Comparison of ENCODE assay signal across 23 cellular contexts in the genomic region with DNA sequence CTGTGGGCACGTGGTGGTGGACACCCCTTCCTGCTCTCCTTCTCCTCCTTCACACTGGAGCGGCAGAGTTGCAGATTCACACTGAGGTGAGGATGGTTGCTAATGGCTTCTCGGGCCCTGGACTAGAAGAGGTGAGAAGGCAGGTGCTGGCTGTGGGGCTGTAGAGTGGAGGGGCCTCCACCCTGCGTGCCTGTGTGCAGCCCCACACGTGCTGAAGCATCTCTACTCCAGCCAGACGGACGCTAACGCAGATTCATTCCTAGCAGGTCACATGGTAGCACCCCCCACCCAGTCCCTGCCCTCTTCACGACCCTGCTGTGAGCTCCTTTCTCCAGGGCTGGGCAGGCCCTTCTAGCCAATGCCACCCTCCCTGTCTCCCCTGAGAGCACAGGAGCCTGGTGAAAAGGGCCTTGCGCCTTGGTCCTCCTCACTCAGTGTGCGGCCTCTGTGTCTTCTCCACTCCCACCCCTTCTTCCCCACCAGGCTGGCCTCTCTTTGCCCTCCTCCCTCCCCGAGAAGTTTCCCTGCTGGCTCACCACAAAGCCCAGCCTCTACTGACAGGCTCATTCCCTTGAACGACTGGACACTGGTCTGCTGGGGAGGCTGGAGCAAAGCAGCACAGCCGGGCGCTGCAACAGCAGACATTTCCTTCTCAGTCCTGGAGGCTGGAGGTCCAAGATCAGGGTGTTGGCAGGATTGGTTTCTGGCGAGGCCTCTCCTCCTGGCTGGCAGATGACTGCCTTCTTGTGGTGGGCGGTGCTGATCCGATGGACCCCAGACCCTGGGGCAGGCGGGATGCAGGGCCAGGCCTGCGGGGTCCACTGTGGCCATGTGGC. TPM values are rescaled to one million over a fixed set of nuclear protein-coding genes. Genes with fewer than 3 reads are reported as not detected.
DNase-seq lines count a peak whose midpoint lies in the region; ATAC-seq and TF ChIP-seq lines count a peak whose summit lies in the region.
"Had no signal": no experiment of that assay in that cellular context is flagged by ENCODE, and none has a peak within 500 bp of the region (broad histone marks: within the 10 kb centered on the region; RNA-seq: fewer than 3 reads in every experiment).

No MANE protein-coding gene starts in this region.

- H3K4me3 ChIP-seq in OCI-LY3 (ENCODE audit: low read length) (no peak overlapping the region), dorsolateral prefrontal cortex (peak overlapping the region in 1 of 59 donors; percentile 2), transverse colon (no peak overlapping the region), trophoblast cell (ENCODE audit: low read depth, low read length) (no peak overlapping the region)
- H3K4me3 ChIP-seq: K562 had no signal

- no peak overlapping the region for H2AK5ac ChIP-seq in trophoblast cell (ENCODE audit: low read length)

- H3K36me3 ChIP-seq in OCI-LY3 (replicated peaks; ENCODE audit: low read depth, low read length) (peaks cover 17% of the 10 kb centered on the region), transverse colon (no peaks in the 10 kb centered on the region), trophoblast cell (ENCODE audit: control insufficient read depth in 1 of 2, insufficient read depth in 2 of 2, low read length in 2 of 2) (no peaks in the 10 kb centered on the region)

- H3K79me2 ChIP-seq in OCI-LY3 (ENCODE audit: low read length), result peaks cover 54% of the 10 kb centered on the region
- no peaks in the 10 kb centered on the region for H3K79me2 ChIP-seq in trophoblast cell (ENCODE audit: control insufficient read depth, insufficient read depth, low read length, poor library complexity)

- no peak overlapping the region for H2BK5ac ChIP-seq in trophoblast cell (ENCODE audit: low read depth, low read length, poor library complexity)

- no peak overlapping the region for H2AFZ ChIP-seq in OCI-LY3 (ENCODE audit: low read depth, low read length)
- H2AFZ ChIP-seq in trophoblast cell (ENCODE audit: insufficient read depth, low read length, poor library complexity), result no peak overlapping the region

- no peak overlapping the region for H4K8ac ChIP-seq in trophoblast cell (ENCODE audit: low read depth, low read length)

- no peaks in the 10 kb centered on the region for H3K36me3 Mint-ChIP-seq in stimulated activated memory B cell treated with anti-CD40 and anti-IgM and Interleukin-4, amounts not matched to agents 10 μg/mL and 1 μg/mL and 100 μg/mL, for 72 hours
- H3K36me3 Mint-ChIP-seq: CD4-positive, CD25-positive, alpha-beta regulatory T cell had no signal

- H3K79me1 ChIP-seq in trophoblast cell (ENCODE audit: low read length), result no peaks in the 10 kb centered on the region

- no peak for TF ChIP-seq POLR2A in transverse colon (IDR thresholded peaks at IDR 0.05)

- no peak overlapping the region for H3K4me2 ChIP-seq in OCI-LY3 (ENCODE audit: low read length)
- H3K4me2 ChIP-seq in trophoblast cell (ENCODE audit: low read length), result no peak overlapping the region

- H3K18ac ChIP-seq in trophoblast cell (ENCODE audit: low read length), result no peak overlapping the region

- peak; percentile 14 for ATAC-seq in stimulated activated memory B cell treated with anti-CD40 and anti-IgM and Interleukin-4, amounts not matched to agents 10 μg/mL and 1 μg/mL and 100 μg/mL, for 72 hours
- ATAC-seq: HepG2, Right ventricle myocardium inferior had no signal

- no peak overlapping the region for H3K14ac ChIP-seq in trophoblast cell (ENCODE audit: low read length)

- peaks cover 52% of the 10 kb centered on the region for H4K20me1 ChIP-seq in OCI-LY3 (ENCODE audit: insufficient read depth, low read length)

- H3K4me1 Mint-ChIP-seq in stimulated activated memory B cell treated with anti-CD40 and anti-IgM and Interleukin-4, amounts not matched to agents 10 μg/mL and 1 μg/mL and 100 μg/mL, for 72 hours, result no peaks in the 10 kb centered on the region
- H3K4me1 Mint-ChIP-seq: CD4-positive, CD25-positive, alpha-beta regulatory T cell had no signal

- H3K4ac ChIP-seq in trophoblast cell (ENCODE audit: low read depth, low read length), result no peak overlapping the region

- H3K4me1 ChIP-seq in OCI-LY3 (ENCODE audit: low read length) (peaks cover 47% of the 10 kb centered on the region), transverse colon (no peaks in the 10 kb centered on the region), trophoblast cell (ENCODE audit: control insufficient read depth in 1 of 2, insufficient read depth in 2 of 2, low read length in 2 of 2) (no peaks in the 10 kb centered on the region)

- H3K4me3 Mint-ChIP-seq in stimulated activated memory B cell treated with anti-CD40 and anti-IgM and Interleukin-4, amounts not matched to agents 10 μg/mL and 1 μg/mL and 100 μg/mL, for 72 hours, result no peak overlapping the region
- H3K4me3 Mint-ChIP-seq: HFFc6 had no signal

- DNase-seq in G401 (ENCODE audit: low spot score) (peak; percentile 39), dorsolateral prefrontal cortex (peak in 2 of 10 donors; percentile 21 to 43), transverse colon (no peak), trophoblast cell (no peak), kidney tubule cell (ENCODE audit: low spot score) (no peak)
- DNase-seq: CD4-positive, CD25-positive, alpha-beta regulatory T cell; DMS79 treated with DMSO at 0.1 percent for 48 hours; HFFc6; MM.1S; NCI-H1048; NCI-H1417 treated with DMSO at 0.1 percent for 48 hours; NCI-H187; NCI-H446; NCI-H526; OCI-M1 had no signal

- no peak overlapping the region for H3K27ac Mint-ChIP-seq in stimulated activated memory B cell treated with anti-CD40 and anti-IgM and Interleukin-4, amounts not matched to agents 10 μg/mL and 1 μg/mL and 100 μg/mL, for 72 hours
- H3K27ac Mint-ChIP-seq: CD4-positive, CD25-positive, alpha-beta regulatory T cell; HFFc6 had no signal

- H3K9me3 ChIP-seq in OCI-LY3 (ENCODE audit: insufficient read depth, low read length), result no peaks in the 10 kb centered on the region
- H3K9me3 ChIP-seq in transverse colon, result no peaks in the 10 kb centered on the region
- H3K9me3 ChIP-seq in trophoblast cell (ENCODE audit: insufficient read depth, low read depth, low read length), result peaks cover 11% of the 10 kb centered on the region

- TF ChIP-seq CTCF in OCI-LY3 (IDR thresholded peaks at IDR 0.05; ENCODE audit: low read depth, low read length) (no peak), dorsolateral prefrontal cortex (IDR thresholded peaks at IDR 0.05 in 54 of 56, conservative IDR thresholded peaks at IDR 0.05 in 2 of 56; ENCODE audit: low read depth in 1 of 56, partially characterized antibody in 56 of 56) (no peak), transverse colon (IDR thresholded peaks at IDR 0.05) (no peak)

- in situ Hi-C loops in G401 (cut with HindIII; ENCODE audit: low sequenced_read_pairs), result no loop called here
- in situ Hi-C loops in transverse colon (cut with MboI; ENCODE audit: low pct_ligation_motif_present in 1 of 4, low pct_unique_long_range_greater_than_20kb in 1 of 4, low sequenced_read_pairs in 3 of 4), result no loop called here

- no peaks in the 10 kb centered on the region for H3K27me3 ChIP-seq in OCI-LY3 (ENCODE audit: low read depth, low read length)
- no peaks in the 10 kb centered on the region for H3K27me3 ChIP-seq in dorsolateral prefrontal cortex
- H3K27me3 ChIP-seq in transverse colon, result no peaks in the 10 kb centered on the region
- H3K27me3 ChIP-seq in trophoblast cell (ENCODE audit: insufficient read depth, low read length), result no peaks in the 10 kb centered on the region

- no peak overlapping the region for H4K12ac ChIP-seq in trophoblast cell (ENCODE audit: low read depth, low read length)

- no peak for TF ChIP-seq EP300 in transverse colon (IDR thresholded peaks at IDR 0.05; ENCODE audit: low read depth)

- H3K27ac ChIP-seq in OCI-LY3 (ENCODE audit: low read length), result peak overlapping the region; percentile 72
- H3K27ac ChIP-seq in dorsolateral prefrontal cortex, result peak overlapping the region in 51 of 59 donors; percentile 2 to 79 (median 51)
- no peak overlapping the region for H3K27ac ChIP-seq in transverse colon
- no peak overlapping the region for H3K27ac ChIP-seq in trophoblast cell (ENCODE audit: low read depth, low read length)
- H3K27ac ChIP-seq: HL-60 had no signal

- H3K23ac ChIP-seq in trophoblast cell (ENCODE audit: low read length), result no peak overlapping the region

- H2BK12ac ChIP-seq in trophoblast cell (ENCODE audit: low read length), result no peak overlapping the region

- no peaks in the 10 kb centered on the region for H3K9me3 Mint-ChIP-seq in stimulated activated memory B cell treated with anti-CD40 and anti-IgM and Interleukin-4, amounts not matched to agents 10 μg/mL and 1 μg/mL and 100 μg/mL, for 72 hours
- H3K9me3 Mint-ChIP-seq: CD4-positive, CD25-positive, alpha-beta regulatory T cell; HFFc6 had no signal

- WGBS in transverse colon (ENCODE audit: low coverage in 1 of 2), 2 donors, result 67 to 80% methylated on average over 1 to 20 of the region's 20 CpGs
- WGBS in trophoblast cell (ENCODE audit: extremely low coverage, insufficient coverage, insufficient read length), result no CpG with 5 or more reads among the region's 20 CpGs

- peaks cover 2% of the 10 kb centered on the region for H3K27me3 Mint-ChIP-seq in stimulated activated memory B cell treated with anti-CD40 and anti-IgM and Interleukin-4, amounts not matched to agents 10 μg/mL and 1 μg/mL and 100 μg/mL, for 72 hours
- H3K27me3 Mint-ChIP-seq: CD4-positive, CD25-positive, alpha-beta regulatory T cell had no signal

- H4K91ac ChIP-seq in trophoblast cell (ENCODE audit: low read depth, low read length), result no peak overlapping the region

- H3K9ac ChIP-seq in OCI-LY3 (ENCODE audit: low read length), result no peak overlapping the region
- no peak overlapping the region for H3K9ac ChIP-seq in trophoblast cell (ENCODE audit: low read length)

- no peak overlapping the region for H2BK120ac ChIP-seq in trophoblast cell (ENCODE audit: insufficient read depth, low read length, poor library complexity)

- intact Hi-C loops in dorsolateral prefrontal cortex (cut with DNase I), result no loop called here
- intact Hi-C loops in transverse colon (cut with DNase I; ENCODE audit: low total_unique reads), result no loop called here

RNA-seq across cellular contexts. Expression of gene CACNA1B, which starts 14.2 kb away (rescaled TPM):
- 1.8 and 1.9 TPM in 2 replicates for total RNA-seq in G401 (2014; rRNA removed; shearing (Covaris generic))
- total RNA-seq in dorsolateral prefrontal cortex (10 to 100 TPM; 18.4 to 81.1 (median 54.5) TPM), transverse colon (under 1 TPM; 0.27 to 0.40 (median 0.35) TPM)
- polyA plus RNA-seq in trophoblast cell (2013), result 0.04 TPM in 2 replicates
- total RNA-seq: CD4-positive, CD25-positive, alpha-beta regulatory T cell; H4; HFFc6; HT-29 had no signal
- polyA plus RNA-seq: CD4-positive, CD25-positive, alpha-beta regulatory T cell had no signal

Comparison
In these comparisons a context has a peak if more than half of its experiments do, and no peak if none do; other contexts are left out.
1. H3K27ac ChIP-seq: peak in OCI-LY3 (single experiment) and dorsolateral prefrontal cortex (51 of 59); none in transverse colon (0 of 4) and trophoblast cell (single experiment).